ENCODE assay signal across 10 cellular contexts in genomic region chr16:88651989-88652762, GRCh38.
DNase-seq lines count a peak whose midpoint lies in the region; ATAC-seq and TF ChIP-seq lines count a peak whose summit lies in the region.
"Had no signal": no experiment of that assay in that cellular context is flagged by ENCODE, and none has a peak within 500 bp of the region (broad histone marks: within the 10 kb centered on the region; RNA-seq: fewer than 3 reads in every experiment).

No MANE protein-coding gene starts in this region.

- peaks cover 48% of the 10 kb centered on the region for H3K36me3 ChIP-seq in BLaER1
- H3K36me3 ChIP-seq in mucosa of rectum (ENCODE audit: control insufficient read depth in 2 of 2, insufficient read depth in 2 of 2, low read length in 2 of 2), result peaks cover 9 to 18% of the 10 kb centered on the region in 2 donors

- H3K4me3 ChIP-seq in BLaER1 (peak overlapping the region; percentile 91), mucosa of rectum (ENCODE audit: low read length in 2 of 2) (no peak overlapping the region)

- no peak for TF ChIP-seq POLR2A in erythroblast (IDR thresholded peaks at IDR 0.05; ENCODE audit: low read length)

- H3K9me3 ChIP-seq in BLaER1, result no peaks in the 10 kb centered on the region
- no peaks in the 10 kb centered on the region for H3K9me3 ChIP-seq in mucosa of rectum (ENCODE audit: control insufficient read depth in 2 of 2, low read length in 2 of 2)
- H3K9me3 ChIP-seq: thoracic aorta had no signal

- no peak for DNase-seq in activated naive CD8-positive, alpha-beta T cell treated with anti-CD3 and anti-CD28 coated beads, Interleukin-2, amount 50 U/mL, for 24 hours
- DNase-seq in NOMO-1 treated with dmso at 0.1 percent for 144 hours (lab: John Stamatoyannopoulos, UW; ENCODE audit: unreplicated experiment) (no peak), erythroblast (lab: John Stamatoyannopoulos, UW) (no peak)
- DNase-seq: NCI-H526 had no signal

- H3K27ac ChIP-seq in BLaER1, result peak overlapping the region; percentile 96
- peak overlapping the region; percentile 63 to 83 for H3K27ac ChIP-seq in mucosa of rectum (ENCODE audit: low read depth in 2 of 2, low read length in 2 of 2)

- H3K4me3 Mint-ChIP-seq in activated naive CD8-positive, alpha-beta T cell treated with anti-CD3 and anti-CD28 coated beads, Interleukin-2, amount 50 U/mL, for 24 hours, result no peak overlapping the region

- peaks cover 6% of the 10 kb centered on the region for H3K36me3 Mint-ChIP-seq in activated naive CD8-positive, alpha-beta T cell treated with anti-CD3 and anti-CD28 coated beads, Interleukin-2, amount 50 U/mL, for 24 hours (ENCODE audit: low read depth)

- peak; percentile 2 for ATAC-seq in GM21619 (IDR thresholded peaks at IDR 0.05; ENCODE audit: unreplicated experiment)
- ATAC-seq in activated naive CD8-positive, alpha-beta T cell treated with anti-CD3 and anti-CD28 coated beads, Interleukin-2, amount 50 U/mL, for 24 hours, result no peak
- ATAC-seq in HG03097 (IDR thresholded peaks at IDR 0.05; ENCODE audit: low FRiP score, unreplicated experiment), result no peak
- ATAC-seq in GM18498 (IDR thresholded peaks at IDR 0.05; ENCODE audit: unreplicated experiment), result no peak

- H3K27me3 ChIP-seq in BLaER1 (no peaks in the 10 kb centered on the region), mucosa of rectum (ENCODE audit: control insufficient read depth in 2 of 2, insufficient read depth in 2 of 2, low read length in 2 of 2) (no peaks in the 10 kb centered on the region)

- H3K9me3 Mint-ChIP-seq in activated naive CD8-positive, alpha-beta T cell treated with anti-CD3 and anti-CD28 coated beads, Interleukin-2, amount 50 U/mL, for 24 hours, result no peaks in the 10 kb centered on the region

- peak overlapping the region; percentile 62 for H3K27ac Mint-ChIP-seq in activated naive CD8-positive, alpha-beta T cell treated with anti-CD3 and anti-CD28 coated beads, Interleukin-2, amount 50 U/mL, for 24 hours

- peaks cover 35% of the 10 kb centered on the region for H4K20me1 ChIP-seq in BLaER1

- peaks cover 87% of the 10 kb centered on the region for H3K4me1 ChIP-seq in BLaER1
- peaks cover 12 to 19% of the 10 kb centered on the region in 2 donors for H3K4me1 ChIP-seq in mucosa of rectum (ENCODE audit: control insufficient read depth in 2 of 2, insufficient read depth in 2 of 2, low read length in 2 of 2)

- peak overlapping the region; percentile 100 for H3K4me2 ChIP-seq in BLaER1

- no peaks in the 10 kb centered on the region for H3K27me3 Mint-ChIP-seq in activated naive CD8-positive, alpha-beta T cell treated with anti-CD3 and anti-CD28 coated beads, Interleukin-2, amount 50 U/mL, for 24 hours

- peak overlapping the region; percentile 69 for H3K9ac ChIP-seq in BLaER1
- H3K9ac ChIP-seq in mucosa of rectum (ENCODE audit: low read depth in 1 of 2, low read length in 2 of 2), result peak overlapping the region in 1 of 2 donors; percentile 72

- H3K4me1 Mint-ChIP-seq in activated naive CD8-positive, alpha-beta T cell treated with anti-CD3 and anti-CD28 coated beads, Interleukin-2, amount 50 U/mL, for 24 hours, result peaks cover 17% of the 10 kb centered on the region
